ENCODE assay signal across 17 cellular contexts in the genomic region with DNA sequence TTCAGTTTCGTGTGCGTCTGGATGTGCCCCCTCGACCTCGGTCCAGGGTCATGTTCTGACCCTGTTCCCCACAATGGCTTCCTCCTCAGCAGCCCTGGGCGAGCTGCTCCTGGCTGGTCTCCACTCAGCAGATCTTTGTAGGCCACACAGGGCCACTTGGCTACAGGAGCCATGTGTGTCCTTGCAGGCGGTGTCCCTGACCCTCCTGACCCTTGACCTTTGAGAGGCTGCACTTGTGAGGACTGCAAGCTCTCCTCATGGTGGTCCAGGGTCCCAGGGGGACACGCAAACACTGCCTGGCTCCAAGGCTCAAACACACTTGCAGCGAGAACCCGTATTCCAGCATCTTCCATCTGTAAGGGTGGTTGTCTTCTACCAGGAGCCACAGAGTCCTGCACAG. TPM values are rescaled to one million over a fixed set of nuclear protein-coding genes. Genes with fewer than 3 reads are reported as not detected.
DNase-seq lines count a peak whose midpoint lies in the region; ATAC-seq and TF ChIP-seq lines count a peak whose summit lies in the region.
"Had no signal": no experiment of that assay in that cellular context is flagged by ENCODE, and none has a peak within 500 bp of the region (broad histone marks: within the 10 kb centered on the region; RNA-seq: fewer than 3 reads in every experiment).

No MANE protein-coding gene starts in this region.

- no peak for DNase-seq in IMR-90
- DNase-seq in esophagus squamous epithelium (lab: John Stamatoyannopoulos, UW), result no peak
- no peak for DNase-seq in gastrocnemius medialis
- no peak for DNase-seq in GM19240 (ENCODE audit: insufficient read length, low spot score)
- DNase-seq in omental fat pad (ENCODE audit: low spot score), result no peak
- no peak for DNase-seq in AG08396 (ENCODE audit: low spot score)
- DNase-seq in cerebellar nuclear complex (lab: John Stamatoyannopoulos, UW), result no peak
- DNase-seq: DMS79 treated with DMSO at 0.1 percent for 48 hours, Kasumi-1, MG63, NCI-H1048, NCI-H146, NCI-H2081 treated with DMSO at 0.1 percent for 48 hours had no signal

- no peaks in the 10 kb centered on the region for H3K79me1 ChIP-seq in IMR-90 (ENCODE audit: low read depth in 1 of 2, low read length in 2 of 2)

- no peak overlapping the region for H3K18ac ChIP-seq in IMR-90 (ENCODE audit: low read depth, low read length)

- no peaks in the 10 kb centered on the region for H4K20me1 ChIP-seq in IMR-90 (ENCODE audit: insufficient read depth, low read length)

- H2AK9ac ChIP-seq in IMR-90 (replicated peaks; ENCODE audit: low read depth, low read length, poor library complexity), result no peak overlapping the region

- BruUV-seq in IMR-90 (replicated peaks; lab: Mats Ljungman, UMichigan), result no TSS peak

- H3K36me3 ChIP-seq in IMR-90 (ENCODE audit: control insufficient read depth, insufficient read depth, low read length) (peaks cover 9% of the 10 kb centered on the region), esophagus squamous epithelium (peaks cover 0 to 27% (median 0%) of the 10 kb centered on the region in 3 donors), gastrocnemius medialis (peaks cover 0 to 42% of the 10 kb centered on the region in 2 donors)
- H3K36me3 ChIP-seq: MG63 had no signal

- intact Hi-C loops in IMR-90 (cut with micrococcal nuclease), result no loop called here
- intact Hi-C loops in esophagus squamous epithelium (cut with DNase I), result no loop called here
- intact Hi-C loops in gastrocnemius medialis (cut with DNase I; ENCODE audit: low total_unique reads), result no loop called here

- no peak overlapping the region for H3K4ac ChIP-seq in IMR-90 (ENCODE audit: low read depth, low read length)

- CTCF ChIA-PET in IMR-90 (lab: Yijun Ruan, JAX), result no interaction called here

- H3K27ac ChIP-seq in IMR-90 (ENCODE audit: insufficient read depth, low read length) (no peak overlapping the region), VCaP (peak overlapping the region; percentile 98), esophagus squamous epithelium (peak overlapping the region in 3 of 4 donors; percentile 84 to 87 (median 85)), gastrocnemius medialis (peak overlapping the region; percentile 82 to 96 (median 95))
- H3K27ac ChIP-seq: SK-N-MC had no signal

- POLR2A ChIA-PET in IMR-90 (lab: Charles Lee; ENCODE audit: unreplicated experiment), result no interaction called here

- no peak overlapping the region for H3K23ac ChIP-seq in IMR-90 (ENCODE audit: low read depth, low read length)

- H3K14ac ChIP-seq in IMR-90 (replicated peaks; ENCODE audit: low read depth, low read length), result no peak overlapping the region

- H2BK20ac ChIP-seq in IMR-90 (ENCODE audit: low read depth, low read length), result no peak overlapping the region

- no peaks in the 10 kb centered on the region for H3K9me3 ChIP-seq in IMR-90 (ENCODE audit: control insufficient read depth, insufficient read depth, low read length)
- H3K9me3 ChIP-seq in esophagus squamous epithelium, result no peaks in the 10 kb centered on the region
- H3K9me3 ChIP-seq in gastrocnemius medialis, result no peaks in the 10 kb centered on the region
- H3K9me3 ChIP-seq: MG63 had no signal

- H3K4me3 ChIP-seq in IMR-90 (ENCODE audit: insufficient read depth, low read depth, low read length) (no peak overlapping the region), esophagus squamous epithelium (no peak overlapping the region), gastrocnemius medialis (no peak overlapping the region)
- H3K4me3 ChIP-seq: MG63, SK-N-MC had no signal

- H4K5ac ChIP-seq in IMR-90 (ENCODE audit: low read depth, low read length), result no peak overlapping the region

- H3K27me3 ChIP-seq in IMR-90 (ENCODE audit: control insufficient read depth, insufficient read depth, low read length), result no peaks in the 10 kb centered on the region
- no peaks in the 10 kb centered on the region for H3K27me3 ChIP-seq in esophagus squamous epithelium
- H3K27me3 ChIP-seq in gastrocnemius medialis, result no peaks in the 10 kb centered on the region
- H3K27me3 ChIP-seq: MG63 had no signal

- no peak overlapping the region for H2BK120ac ChIP-seq in IMR-90 (ENCODE audit: low read depth, low read length)

- H2AFZ ChIP-seq in IMR-90 (replicated peaks; ENCODE audit: low read length, poor library complexity), result no peak overlapping the region

- H3K4me1 ChIP-seq in IMR-90 (ENCODE audit: control insufficient read depth, insufficient read depth, low read length), result peaks cover 33% of the 10 kb centered on the region
- peaks cover 32 to 52% (median 41%) of the 10 kb centered on the region in 3 donors for H3K4me1 ChIP-seq in esophagus squamous epithelium
- H3K4me1 ChIP-seq in gastrocnemius medialis, result peaks cover 21 to 38% of the 10 kb centered on the region in 2 donors

- TF ChIP-seq POLR2A in IMR-90 (IDR thresholded peaks at IDR 0.05; ENCODE audit: low read depth, low read length) (no peak), esophagus squamous epithelium (IDR thresholded peaks at IDR 0.05) (no peak), gastrocnemius medialis (IDR thresholded peaks at IDR 0.05) (no peak)

- H4K8ac ChIP-seq in IMR-90 (ENCODE audit: low read depth in 2 of 2, low read length in 2 of 2), result no peak overlapping the region

- peak overlapping the region; percentile 27; the same call in 1 of the 2 replicates for H2AK5ac ChIP-seq in IMR-90 (ENCODE audit: low read depth, low read length)

- no peak overlapping the region for H3K9ac ChIP-seq in IMR-90 (ENCODE audit: low read depth, low read length)

- TF ChIP-seq RAD21 in IMR-90 (IDR thresholded peaks at IDR 0.05; ENCODE audit: low read length), result no peak

- no peak overlapping the region for H2BK5ac ChIP-seq in IMR-90 (ENCODE audit: low read depth, low read length, poor library complexity, severe bottlenecking)

- WGBS in IMR-90 (ENCODE audit: extremely low coverage in 2 of 2, insufficient read length in 1 of 2), 2 experiments, result 94% methylated on average over 6 of the region's 9 CpGs; no CpG with 5 or more reads in 1 of the 2 experiments
- 92 to 97% methylated on average over 5 to 9 of the region's 9 CpGs for WGBS in esophagus squamous epithelium, 2 donors

- no peak overlapping the region for H4K91ac ChIP-seq in IMR-90 (ENCODE audit: insufficient read depth, low read depth, low read length)

- no peak overlapping the region for H3K56ac ChIP-seq in IMR-90 (ENCODE audit: extremely low read depth, insufficient read depth, low read length)

- H3K9me1 ChIP-seq in IMR-90 (ENCODE audit: insufficient read depth, low read length), result peaks cover 27% of the 10 kb centered on the region

- H2BK15ac ChIP-seq in IMR-90 (ENCODE audit: low read depth, low read length), result no peak overlapping the region

- ATAC-seq in IMR-90 (ENCODE audit: low read depth) (no peak), gastrocnemius medialis (no peak), omental fat pad (ENCODE audit: low FRiP score) (no peak)
- ATAC-seq: Panc1 had no signal

- H3K4me2 ChIP-seq in IMR-90 (ENCODE audit: low read depth, low read length), result no peak overlapping the region

- dilution Hi-C loops in IMR-90 (cut with HindIII; ENCODE audit: low sequenced_read_pairs, unreplicated experiment), result no loop called here

- in situ Hi-C loops in IMR-90 (cut with MboI; ENCODE audit: low sequenced_read_pairs) (no loop called here), gastrocnemius medialis (cut with MboI; ENCODE audit: low sequenced_read_pairs in 4 of 4) (no loop called here)

- TF ChIP-seq CTCF in IMR-90 (conservative IDR thresholded peaks at IDR 0.05; ENCODE audit: low read depth, low read length) (no peak), VCaP (conservative IDR thresholded peaks at IDR 0.05) (no peak), esophagus squamous epithelium (IDR thresholded peaks at IDR 0.05) (no peak), gastrocnemius medialis (IDR thresholded peaks at IDR 0.05 in 4 of 5, conservative IDR thresholded peaks at IDR 0.05 in 1 of 5) (no peak), omental fat pad (IDR thresholded peaks at IDR 0.05) (no peak)

TF ChIP-seq in IMR-90, 13 proteins besides CTCF, POLR2A, EP300 and RAD21 (continues in another document):
- no peak for TF ChIP-seq NFE2L2 (IDR thresholded peaks at IDR 0.05; ENCODE audit: low read depth, low read length)

RNA-seq across cellular contexts. Expression of gene SIVA1, which starts 7.5 kb away (rescaled TPM):
- 132 and 166 TPM in 2 replicates for total RNA-seq in IMR-90 (2012; rRNA removed)
- 184 and 248 TPM in 2 replicates for polyA plus RNA-seq in IMR-90 (2012; rRNA removed)
- polyA plus RNA-seq in IMR-90 (2012; cell fraction: cytosol; rRNA removed), result 392 and 403 TPM in 2 replicates
- 69.2 and 188 TPM in 2 replicates for polyA plus RNA-seq in IMR-90 (2012; cell fraction: nucleus; rRNA removed; ENCODE audit: low replicate concordance)
- 100 to 1,000 TPM; 149 to 282 (median 201) TPM for total RNA-seq in esophagus squamous epithelium
- total RNA-seq in gastrocnemius medialis, result 100 to 1,000 TPM; 228 to 357 (median 264) TPM
- total RNA-seq in omental fat pad, result 100 to 1,000 TPM; 141 to 262 (median 167) TPM

RNA-seq across cellular contexts. Expression of gene ADSS1, which starts 21.4 kb away (rescaled TPM):
- total RNA-seq in IMR-90 (2012; rRNA removed), result 1.8 and 2.5 TPM in 2 replicates
- polyA plus RNA-seq in IMR-90 (2012; rRNA removed), result 3.9 and 5.2 TPM in 2 replicates
- polyA plus RNA-seq in IMR-90 (2012; cell fraction: cytosol; rRNA removed), result 5.9 and 6.5 TPM in 2 replicates
- 28.6 and 32.1 TPM in 2 replicates for polyA plus RNA-seq in IMR-90 (2012; cell fraction: nucleus; rRNA removed; ENCODE audit: low replicate concordance)
- 10 to 100 TPM in 2 of 4 donors, 1 to 10 TPM in 2; 3.4 to 11.4 (median 8.4) TPM for total RNA-seq in esophagus squamous epithelium
- total RNA-seq in gastrocnemius medialis, result 100 to 1,000 TPM; 165 to 577 (median 232) TPM
- total RNA-seq in omental fat pad, result 10 to 100 TPM in 1 of 4 donors, 1 to 10 TPM in 3; 3.7 to 26.0 (median 5.6) TPM
- polyA plus RNA-seq: IgD-negative memory B cell had no signal

RNA-seq across cellular contexts. Expression of gene AKT1, which starts 50.1 kb away (rescaled TPM):
- 182 and 193 TPM in 2 replicates for total RNA-seq in IMR-90 (2012; rRNA removed)
- polyA plus RNA-seq in IMR-90 (2012; rRNA removed), result 221 and 242 TPM in 2 replicates
- 248 and 535 TPM in 2 replicates for polyA plus RNA-seq in IMR-90 (2012; cell fraction: cytosol; rRNA removed)
- 317 and 551 TPM in 2 replicates for polyA plus RNA-seq in IMR-90 (2012; cell fraction: nucleus; rRNA removed; ENCODE audit: low replicate concordance)
- 10 to 100 TPM; 66.6 to 93.7 (median 71.3) TPM for total RNA-seq in esophagus squamous epithelium
- total RNA-seq in gastrocnemius medialis, result 10 to 100 TPM; 44.4 to 70.4 (median 57.0) TPM
- total RNA-seq in omental fat pad, result 100 to 1,000 TPM; 104 to 121 (median 107) TPM

RNA-seq across cellular contexts. Expression of gene ZBTB42, which starts 55.5 kb away (rescaled TPM):
- total RNA-seq in IMR-90 (2012; rRNA removed), result 1.1 and 1.3 TPM in 2 replicates
- 2.3 and 3.6 TPM in 2 replicates for polyA plus RNA-seq in IMR-90 (2012; rRNA removed)
- polyA plus RNA-seq in IMR-90 (2012; cell fraction: cytosol; rRNA removed), result 1.7 and 3.3 TPM in 2 replicates
- polyA plus RNA-seq in IMR-90 (2012; cell fraction: nucleus; rRNA removed; ENCODE audit: low replicate concordance), result 1.2 and 2.1 TPM in 2 replicates
- total RNA-seq in esophagus squamous epithelium, result 10 to 100 TPM in 2 of 4 donors, 1 to 10 TPM in 2; 4.7 to 14.2 (median 8.4) TPM
- total RNA-seq in gastrocnemius medialis, result 10 to 100 TPM in 3 of 4 donors, 1 to 10 TPM in 1; 2.4 to 20.8 (median 12.5) TPM
- total RNA-seq in omental fat pad, result 1 to 10 TPM; 3.0 to 8.0 (median 6.3) TPM

RNA-seq across cellular contexts. Expression of gene INF2, which starts 56.0 kb away (rescaled TPM):
- total RNA-seq in IMR-90 (2012; rRNA removed) (16.8 and 20.0 TPM in 2 replicates), esophagus squamous epithelium (10 to 100 TPM; 36.7 to 43.6 (median 37.8) TPM), gastrocnemius medialis (10 to 100 TPM; 11.6 to 34.6 (median 19.7) TPM), omental fat pad (100 to 1,000 TPM in 1 of 4 donors, 10 to 100 TPM in 3; 50.9 to 104 (median 87.5) TPM)
- 62.1 and 76.2 TPM in 2 replicates for polyA plus RNA-seq in IMR-90 (2012; rRNA removed)
- polyA plus RNA-seq in IMR-90 (2012; cell fraction: cytosol; rRNA removed), result 39.3 and 68.1 TPM in 2 replicates
- polyA plus RNA-seq in IMR-90 (2012; cell fraction: nucleus; rRNA removed; ENCODE audit: low replicate concordance), result 179 and 366 TPM in 2 replicates

Comparison
In these comparisons a context has a peak if more than half of its experiments do, and no peak if none do; other contexts are left out.
1. RNA of gene ADSS1, which starts 21.4 kb away (total RNA-seq): 165 to 577 TPM in gastrocnemius medialis; 3.4 to 11.4 TPM in esophagus squamous epithelium, 3.7 to 26.0 TPM in omental fat pad and 1.8 to 2.5 TPM in IMR-90; every median in the first group is over 4 times any median in the second.